ENCODE assay signal across 8 cellular contexts in the genomic region with DNA sequence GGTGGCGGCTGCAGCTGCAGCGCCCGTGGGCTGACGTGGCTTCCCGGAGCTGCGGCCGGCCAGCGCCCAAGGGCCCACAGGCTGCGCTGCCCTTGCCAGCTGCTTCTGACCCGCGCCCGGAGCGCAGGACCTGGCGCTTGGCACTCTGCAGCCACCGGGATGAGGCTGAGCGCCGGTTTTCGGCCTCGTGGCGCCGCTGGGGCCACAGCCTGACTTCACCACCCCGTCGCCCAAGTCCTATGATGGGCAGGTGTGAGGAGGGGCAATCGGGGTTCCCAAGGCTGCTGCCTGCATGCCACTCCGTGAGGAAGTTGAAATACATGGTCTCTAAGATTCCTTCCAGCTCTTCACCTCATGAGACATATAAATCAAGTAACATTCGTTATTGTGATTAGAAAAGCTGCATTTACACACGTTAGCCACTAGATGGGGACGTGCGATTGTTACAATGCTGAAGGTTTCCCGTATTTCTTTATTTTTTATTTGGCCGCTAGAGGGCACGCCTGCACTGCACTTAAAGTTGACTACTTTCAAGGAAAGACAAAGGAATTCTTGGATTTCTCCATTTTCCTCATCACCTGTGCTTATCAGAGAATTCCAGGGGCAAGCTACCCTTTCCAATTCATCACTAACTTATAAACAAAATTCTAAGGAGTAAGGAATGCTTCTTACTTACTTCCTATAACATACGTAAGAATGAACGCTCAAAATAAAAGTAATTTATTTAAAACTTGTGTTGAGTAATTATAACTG. TPM values are rescaled to one million over a fixed set of nuclear protein-coding genes. Genes with fewer than 3 reads are reported as not detected.
DNase-seq lines count a peak whose midpoint lies in the region; ATAC-seq, FAIRE-seq and TF ChIP-seq lines count a peak whose summit lies in the region.
"Not testable (repeated sequence)": the region's sequence is repeated elsewhere in the genome, so short reads cannot be mapped to it uniquely, and the experiment has no call there.

No MANE protein-coding gene starts in this region.

- H3K4me3 ChIP-seq in HAP-1 (peak overlapping the region; percentile 62), Karpas-422 (ENCODE audit: low read length) (peak overlapping the region; percentile 80), iPS DF 6.9 (ENCODE audit: low read length) (peak overlapping the region; percentile 71), pancreas (peak overlapping the region; percentile 26 to 62 (median 42)), transverse colon (peak overlapping the region; percentile 35 to 73 (median 64))

- H3K36me3 ChIP-seq in HAP-1 (replicated peaks); Karpas-422 (ENCODE audit: insufficient read depth, low read length); iPS DF 6.9 (ENCODE audit: control insufficient read depth, insufficient read depth, low read length); pancreas; transverse colon: not testable (repeated sequence)

- H3K4me2 ChIP-seq in Karpas-422 (ENCODE audit: low read depth, low read length, poor library complexity, severe bottlenecking): peak overlapping the region; percentile 93

- peak; percentile 84 for FAIRE-seq in pancreas (lab: Jason Lieb, UNC)

- H3K4me1 ChIP-seq in HAP-1; Karpas-422 (ENCODE audit: low read length); iPS DF 6.9 (ENCODE audit: control insufficient read depth, insufficient read depth, low read length); pancreas; transverse colon: not testable (repeated sequence)

- H3K9ac ChIP-seq in Karpas-422 (ENCODE audit: low read length): peak overlapping the region; percentile 90

- H3K27me3 Mint-ChIP-seq in chondrocyte (ENCODE audit: low read depth): peaks cover 20% of the 10 kb centered on the region

- peak overlapping the region; percentile 67; the same call in 1 of the 2 replicates for H3K27ac ChIP-seq in Karpas-422 (ENCODE audit: low read length)
- not testable (repeated sequence) for H3K27ac ChIP-seq in iPS DF 6.9 (ENCODE audit: low read length)
- peak overlapping the region; percentile 75 to 92 (median 83) for H3K27ac ChIP-seq in pancreas
- peak overlapping the region; percentile 92 to 97 (median 95) for H3K27ac ChIP-seq in transverse colon

- in situ Hi-C loops in HAP-1 (cut with MboI; ENCODE audit: low sequenced_read_pairs); transverse colon (cut with MboI; ENCODE audit: low pct_ligation_motif_present in 1 of 4, low pct_unique_long_range_greater_than_20kb in 1 of 4, low sequenced_read_pairs in 3 of 4): not testable (repeated sequence)

- not testable (repeated sequence) for TF ChIP-seq POLR2A in transverse colon (IDR thresholded peaks at IDR 0.05)

- not testable (repeated sequence) for H3K4me1 Mint-ChIP-seq in chondrocyte (ENCODE audit: low read depth)

- H3K36me3 Mint-ChIP-seq in chondrocyte (ENCODE audit: low read depth): not testable (repeated sequence)

- TF ChIP-seq CTCF in chondrocyte (IDR thresholded peaks at IDR 0.05) (peak; percentile 83), pancreas (IDR thresholded peaks at IDR 0.05) (peak; percentile 83 to 87 (median 84)), transverse colon (IDR thresholded peaks at IDR 0.05) (peak; percentile 86 to 99 (median 90))

- not testable (repeated sequence) for H3K9me3 ChIP-seq in HAP-1; Karpas-422 (ENCODE audit: low read length); iPS DF 6.9 (ENCODE audit: control insufficient read depth, insufficient read depth, low read length); pancreas; transverse colon

- H3K27ac Mint-ChIP-seq in chondrocyte (ENCODE audit: unreplicated experiment): peak overlapping the region; percentile 92

- not testable (repeated sequence) for H3K27me3 ChIP-seq in HAP-1 (ENCODE audit: low read depth); Karpas-422 (ENCODE audit: low read length); iPS DF 6.9 (ENCODE audit: control insufficient read depth, insufficient read depth, low read length); pancreas; transverse colon

- intact Hi-C loops in pancreas (cut with DNase I): not testable (repeated sequence)
- intact Hi-C loops in transverse colon (cut with DNase I; ENCODE audit: low total_unique reads): loop anchor here (2.0 kb wide), 1 partner anchor 124 kb away; a partner anchor contains a TSS

- H3K9me2 ChIP-seq in Karpas-422 (replicated peaks; ENCODE audit: insufficient read depth, low read length): not testable (repeated sequence)

- H3K4me3 Mint-ChIP-seq in chondrocyte (ENCODE audit: unreplicated experiment): peak overlapping the region; percentile 79

- peak; percentile 84 to 92 (median 88) for ATAC-seq in pancreas

- H4K20me1 ChIP-seq in Karpas-422 (ENCODE audit: insufficient read depth, low read depth, low read length): not testable (repeated sequence)

- H2AFZ ChIP-seq in Karpas-422 (ENCODE audit: low read length): peak overlapping the region; percentile 99; the same call in 1 of the 2 replicates

- no CpG with 5 or more reads among the region's 34 CpGs for WGBS in iPS DF 6.9 (ENCODE audit: insufficient coverage, insufficient read length)
- WGBS in pancreas, 2 donors: 3 to 6% methylated on average over 25 to 34 of the region's 34 CpGs
- 5 to 21% methylated on average over 7 to 26 of the region's 34 CpGs for WGBS in transverse colon (ENCODE audit: low coverage in 1 of 2), 2 donors

- DNase-seq in GM03348 (ENCODE audit: low spot score): peak; percentile 9
- peak; percentile 65 to 86 for DNase-seq in HAP-1 (ENCODE audit: low spot score in 2 of 2)
- peak; percentile 77 for DNase-seq in Karpas-422
- peak; percentile 43 for DNase-seq in activated CD4-positive, alpha-beta T cell treated with anti-CD3 and anti-CD28 coated beads, Interleukin-2, amount 50 U/mL, for 1 hour
- not testable (repeated sequence) for DNase-seq in chondrocyte (ENCODE audit: low spot score); iPS DF 6.9 (ENCODE audit: low read depth, low spot score)
- DNase-seq in pancreas: peak; percentile 56 to 76 (median 67)
- peak; percentile 70 for DNase-seq in transverse colon

- not testable (repeated sequence) for H3K9me3 Mint-ChIP-seq in chondrocyte (ENCODE audit: low read depth)

- peaks cover 13% of the 10 kb centered on the region for H3K79me2 ChIP-seq in Karpas-422 (ENCODE audit: low read length)

- not testable (repeated sequence) for TF ChIP-seq EP300 in transverse colon (IDR thresholded peaks at IDR 0.05; ENCODE audit: low read depth)

RNA-seq across cellular contexts. Expression of a gene that starts 1.1 kb away (rescaled TPM):
- 56.3 and 74.4 TPM in 2 replicates for total RNA-seq in Karpas-422 (2014; rRNA removed; shearing (Covaris generic); ENCODE audit: low replicate concordance)
- total RNA-seq in chondrocyte (29.9 to 50.8 TPM (median 33.8 TPM) in 3 replicates), pancreas (10 to 100 TPM in 5 of 6 donors, 1 to 10 TPM in 1; 6.2 to 36.2 (median 14.8) TPM), transverse colon (10 to 100 TPM; 38.6 to 81.2 (median 60.0) TPM)
- 1 to 10 TPM; 2.2 to 5.3 TPM for polyA plus RNA-seq in pancreas

RNA-seq across cellular contexts. Expression of a gene that starts 42.0 kb away (rescaled TPM):
- total RNA-seq in Karpas-422 (2014; rRNA removed; shearing (Covaris generic); ENCODE audit: low replicate concordance): not detected in 2 replicates
- total RNA-seq in chondrocyte: not detected in 3 replicates
- total RNA-seq in pancreas: 1 to 10 TPM in 4 of 6 donors, under 1 TPM in 2; 0.23 to 2.0 (median 1.4) TPM
- polyA plus RNA-seq in pancreas: 1 to 10 TPM in 1 of 2 donors, under 1 TPM in 1; 0.80 to 5.0 TPM
- total RNA-seq in transverse colon: 1 to 10 TPM; 1.4 to 3.7 (median 2.7) TPM
